ENCODE assay signal across 32 cellular contexts in the genomic region with DNA sequence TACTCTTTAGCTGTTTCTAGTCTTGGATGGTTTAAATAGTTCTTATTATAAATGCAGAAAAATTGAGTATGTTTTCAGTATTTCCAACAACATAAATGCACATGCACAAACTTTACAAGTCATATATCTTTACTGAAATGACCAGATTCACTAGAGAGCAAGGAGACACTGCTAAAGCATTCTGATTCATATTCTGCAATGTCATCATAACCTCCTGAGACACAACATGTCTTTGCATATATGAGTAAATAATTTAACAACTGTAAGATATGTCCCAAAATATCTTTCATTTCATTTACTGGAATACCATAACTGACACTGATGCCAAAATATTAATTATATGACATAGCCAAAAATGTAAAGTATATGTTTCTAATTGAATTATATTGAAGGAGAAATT. TPM values are rescaled to one million over a fixed set of nuclear protein-coding genes. Genes with fewer than 3 reads are reported as not detected.
DNase-seq lines count a peak whose midpoint lies in the region; ATAC-seq, FAIRE-seq and TF ChIP-seq lines count a peak whose summit lies in the region.
"Had no signal": no experiment of that assay in that cellular context is flagged by ENCODE, and none has a peak within 500 bp of the region (broad histone marks: within the 10 kb centered on the region; RNA-seq: fewer than 3 reads in every experiment).

No MANE protein-coding gene starts in this region.

- no peaks in the 10 kb centered on the region for H3K36me3 ChIP-seq in K562 (ENCODE audit: control insufficient read depth, insufficient read depth, low read length)
- H3K36me3 ChIP-seq: BE2C, BLaER1 had no signal

- H3K9me3 Mint-ChIP-seq in activated T-cell treated with anti-CD3 and anti-CD28 coated beads, Interleukin-2, amount 50 U/mL, for 72 hours = peaks cover 0 to 9% of the 10 kb centered on the region in 2 donors
- H3K9me3 Mint-ChIP-seq in stimulated activated memory B cell treated with anti-CD40 and anti-IgM and Interleukin-4, amounts not matched to agents 10 μg/mL and 1 μg/mL and 100 μg/mL, for 72 hours = peaks cover 5% of the 10 kb centered on the region
- H3K9me3 Mint-ChIP-seq: CD8-positive, alpha-beta memory T cell had no signal

- no peaks in the 10 kb centered on the region for H3K9me1 ChIP-seq in K562 (ENCODE audit: control insufficient read depth, insufficient read depth, low read length)

- no peak for TF ChIP-seq EP300 in A549 (IDR thresholded peaks at IDR 0.05)
- TF ChIP-seq EP300 in K562 (IDR thresholded peaks at IDR 0.05; ENCODE audit: low read length) = no peak

- H3K9me3 ChIP-seq in A549 (peaks cover 3% of the 10 kb centered on the region; the same call in 1 of the 3 replicates), K562 (replicated peaks; ENCODE audit: control insufficient read depth, insufficient read depth, low read depth, low read length) (peaks cover 12% of the 10 kb centered on the region)
- H3K9me3 ChIP-seq: BE2C had no signal

- no peak overlapping the region for H2AFZ ChIP-seq in K562 (ENCODE audit: low read depth, low read length)

- in situ Hi-C loops in K562 (cut with MboI) = no loop called here

- H3K4me3 Mint-ChIP-seq in activated T-cell treated with anti-CD3 and anti-CD28 coated beads, Interleukin-2, amount 50 U/mL, for 72 hours = no peak overlapping the region
- H3K4me3 Mint-ChIP-seq in stimulated activated memory B cell treated with anti-CD40 and anti-IgM and Interleukin-4, amounts not matched to agents 10 μg/mL and 1 μg/mL and 100 μg/mL, for 72 hours = no peak overlapping the region
- H3K4me3 Mint-ChIP-seq: CD14-positive monocyte; CD4-positive, alpha-beta memory T cell; CD4-positive, CD25-positive, alpha-beta regulatory T cell; CD8-positive, alpha-beta memory T cell had no signal

- H3K9ac ChIP-seq in K562 (ENCODE audit: insufficient read depth in 1 of 2, low read depth in 2 of 2, low read length in 2 of 2) = no peak overlapping the region
- H3K9ac ChIP-seq: BLaER1 had no signal

- peaks cover 5 to 9% of the 10 kb centered on the region in 2 donors for H3K36me3 Mint-ChIP-seq in activated T-cell treated with anti-CD3 and anti-CD28 coated beads, Interleukin-2, amount 50 U/mL, for 72 hours (ENCODE audit: insufficient read depth in 2 of 2)
- peaks cover 45% of the 10 kb centered on the region for H3K36me3 Mint-ChIP-seq in stimulated activated memory B cell treated with anti-CD40 and anti-IgM and Interleukin-4, amounts not matched to agents 10 μg/mL and 1 μg/mL and 100 μg/mL, for 72 hours
- H3K36me3 Mint-ChIP-seq: CD4-positive, CD25-positive, alpha-beta regulatory T cell had no signal

- FAIRE-seq in A549 (lab: Jason Lieb, UNC) (no peak), K562 (lab: Jason Lieb, UNC) (no peak)
- FAIRE-seq: GM12878, GM12892, GM18507 had no signal

- no peak overlapping the region for H3K4me2 ChIP-seq in A549
- H3K4me2 ChIP-seq in K562 (ENCODE audit: insufficient read depth, low read length) = no peak overlapping the region
- H3K4me2 ChIP-seq: BLaER1 had no signal

- no peak for TF ChIP-seq CTCF in A549 (IDR thresholded peaks at IDR 0.05)
- no peak for TF ChIP-seq CTCF in K562 (IDR thresholded peaks at IDR 0.05 in 2 of 3, conservative IDR thresholded peaks at IDR 0.05 in 1 of 3; ENCODE audit: insufficient read depth in 2 of 3, low read depth in 1 of 3, low read length in 3 of 3)

- H3K4me1 ChIP-seq in A549 (no peaks in the 10 kb centered on the region), K562 (replicated peaks in 1 of 2; ENCODE audit: control insufficient read depth in 2 of 2, insufficient read depth in 2 of 2, low read length in 2 of 2) (peaks cover 0 to 21% of the 10 kb centered on the region in 2 experiments; a peak in 2 of 5 replicates)
- H3K4me1 ChIP-seq: BE2C, BLaER1 had no signal

- no peak for DNase-seq in activated T-cell treated with anti-CD3 and anti-CD28 coated beads, Interleukin-2, amount 50 U/mL, for 72 hours
- no peak for DNase-seq in activated T-cell treated with anti-CD3 and anti-CD28 coated beads, Interleukin-2, amount 50 U/mL, for 1 hour
- DNase-seq in A549 (ENCODE audit: low read depth in 1 of 2, low spot score in 1 of 2) (no peak), K562 (ENCODE audit: extremely low read depth in 1 of 4, low spot score in 3 of 4) (no peak)
- DNase-seq in stimulated activated CD4-positive, alpha-beta T cell treated with anti-CD3 and anti-CD28 coated beads, Interleukin-4, amount 100 ng/mL, for 24 hours = no peak
- DNase-seq: ACHN; BE2C; C1 segment of cervical spinal cord; CD4-positive, alpha-beta memory T cell; CD4-positive, CD25-positive, alpha-beta regulatory T cell; CD8-positive, alpha-beta memory T cell; COR-L47; DMS 273 treated with DMSO at 0.1 percent for 48 hours; DMS153; DMS53; DMS79; DND-41; EL; GDM1 had no signal

- POLR2A ChIA-PET in A549 (lab: Yijun Ruan, JAX) = no interaction called here
- POLR2A ChIA-PET in K562 (lab: Yijun Ruan, JAX) = interaction anchor here (0.6 to 1.4 kb wide), 2 partner anchors 26 to 145 kb away, joined by 3 to 4 read pairs; no protein-coding TSS in a partner anchor

- CTCF ChIA-PET in A549 (lab: Yijun Ruan, JAX) (no interaction called here), K562 (lab: Yijun Ruan, JAX; ENCODE audit: low intra/inter-chr PET ratio) (no interaction called here)

- H4K20me1 ChIP-seq in K562 (replicated peaks; ENCODE audit: control insufficient read depth, insufficient read depth, low read length) = no peaks in the 10 kb centered on the region
- H4K20me1 ChIP-seq: BLaER1 had no signal

- ATAC-seq in activated T-cell treated with anti-CD3 and anti-CD28 coated beads, Interleukin-2, amount 50 U/mL, for 72 hours (replicated peaks in 1 of 2) = no peak
- ATAC-seq in A549 (no peak), K562 (no peak), GM21717 (IDR thresholded peaks at IDR 0.05; ENCODE audit: unreplicated experiment) (no peak)
- no peak for ATAC-seq in stimulated activated memory B cell treated with anti-CD40 and anti-IgM and Interleukin-4, amounts not matched to agents 10 μg/mL and 1 μg/mL and 100 μg/mL, for 72 hours
- ATAC-seq: GM12878 had no signal

- H3K4me1 Mint-ChIP-seq in activated T-cell treated with anti-CD3 and anti-CD28 coated beads, Interleukin-2, amount 50 U/mL, for 72 hours (ENCODE audit: low read depth) = peaks cover 19% of the 10 kb centered on the region
- H3K4me1 Mint-ChIP-seq in stimulated activated memory B cell treated with anti-CD40 and anti-IgM and Interleukin-4, amounts not matched to agents 10 μg/mL and 1 μg/mL and 100 μg/mL, for 72 hours = peaks cover 42% of the 10 kb centered on the region

- intact Hi-C loops in K562 (cut with micrococcal nuclease) = no loop called here

- no peak overlapping the region for H3K27ac ChIP-seq in A549
- H3K27ac ChIP-seq in K562 (ENCODE audit: extremely low read depth, low read depth, low read length) = no peak overlapping the region
- H3K27ac ChIP-seq: 22Rv1, BLaER1 had no signal

- no peaks in the 10 kb centered on the region for H3K79me2 ChIP-seq in K562 (ENCODE audit: control insufficient read depth, insufficient read depth, low read length)

- no TSS peak for BruUV-seq in K562 (replicated peaks; lab: Mats Ljungman, UMichigan)

- no peak for TF ChIP-seq RAD21 in A549 (conservative IDR thresholded peaks at IDR 0.05 in 1 of 2, IDR thresholded peaks at IDR 0.05 in 1 of 2)
- no peak for TF ChIP-seq RAD21 in K562 (CRISPR knock-in tag; conservative IDR thresholded peaks at IDR 0.05 in 1 of 2, IDR thresholded peaks at IDR 0.05 in 1 of 2)

- TF ChIP-seq POLR2A in A549 (IDR thresholded peaks at IDR 0.05; ENCODE audit: low read length) (no peak), K562 (conservative IDR thresholded peaks at IDR 0.05) (no peak)

- H3K27me3 Mint-ChIP-seq in activated T-cell treated with anti-CD3 and anti-CD28 coated beads, Interleukin-2, amount 50 U/mL, for 72 hours (ENCODE audit: low read depth) = no peaks in the 10 kb centered on the region
- H3K27me3 Mint-ChIP-seq in stimulated activated memory B cell treated with anti-CD40 and anti-IgM and Interleukin-4, amounts not matched to agents 10 μg/mL and 1 μg/mL and 100 μg/mL, for 72 hours = no peaks in the 10 kb centered on the region
- H3K27me3 Mint-ChIP-seq: CD4-positive, alpha-beta memory T cell; CD4-positive, CD25-positive, alpha-beta regulatory T cell; CD8-positive, alpha-beta memory T cell had no signal

- no peaks in the 10 kb centered on the region for H3K27me3 ChIP-seq in K562 (ENCODE audit: control insufficient read depth in 2 of 2, insufficient read depth in 2 of 2, low read length in 2 of 2)
- H3K27me3 ChIP-seq: BE2C, BLaER1 had no signal

- H3K4me3 ChIP-seq in A549 (no peak overlapping the region), K562 (no peak overlapping the region)
- H3K4me3 ChIP-seq: BLaER1, GM12878 had no signal

- peak overlapping the region; percentile 54 for H3K27ac Mint-ChIP-seq in activated T-cell treated with anti-CD3 and anti-CD28 coated beads, Interleukin-2, amount 50 U/mL, for 72 hours
- peak overlapping the region; percentile 88 for H3K27ac Mint-ChIP-seq in stimulated activated memory B cell treated with anti-CD40 and anti-IgM and Interleukin-4, amounts not matched to agents 10 μg/mL and 1 μg/mL and 100 μg/mL, for 72 hours
- H3K27ac Mint-ChIP-seq: CD14-positive monocyte; CD4-positive, alpha-beta memory T cell; CD4-positive, CD25-positive, alpha-beta regulatory T cell; CD8-positive, alpha-beta memory T cell had no signal

RNA-seq across cellular contexts. Expression of a gene that starts 16.8 kb away (rescaled TPM):
- 10 to 100 TPM; 65.4 to 69.1 TPM for total RNA-seq in activated T-cell treated with anti-CD3 and anti-CD28 coated beads, Interleukin-2, amount 50 U/mL, for 72 hours
- polyA plus RNA-seq in A549 (2011; rRNA removed) (0.06 and 0.12 TPM in 2 replicates), A549 (2017; fragmentation: RNase III; extraction: RNeasy Plus Mini Kit Qiagen cat#74134 plus additional on column Dnase treatment) (0.05 TPM in 1 of 3 replicates, not detected in the others), K562 (2011; rRNA removed) (135 and 151 TPM in 2 replicates), K562 (2014; fragmentation: Illumina TruSeq; extraction: Trizol) (172 and 209 TPM in 2 replicates), K562 (2014; fragmentation: Nextera tagmentation; extraction: Ambion mirVana) (100 to 1,000 TPM; 184 to 223 TPM), K562 (2014; rRNA removed) (129 and 135 TPM in 2 replicates)
- not detected in 2 replicates for polyA plus RNA-seq in A549 (2012; cell fraction: cytosol; rRNA removed)
- polyA plus RNA-seq in A549 (2012; cell fraction: nucleus; rRNA removed) = not detected in 2 replicates
- polyA minus RNA-seq in A549 (2011; rRNA and poly(A)+ RNA removed) = not detected in 2 replicates
- 35.2 and 136 TPM in 2 replicates for total RNA-seq in K562 (2011; cell fraction: chromatin; rRNA removed; ENCODE audit: low replicate concordance)
- total RNA-seq in K562 (2011; cell fraction: nucleolus; rRNA removed) = 20.5 and 30.3 TPM in 2 replicates
- total RNA-seq in K562 (2011; cell fraction: nucleoplasm; rRNA removed) = 46.3 and 72.5 TPM in 2 replicates
- total RNA-seq in K562 (2014; rRNA removed) (96.8 and 106 TPM in 2 replicates), K562 (2014; rRNA removed; fragmentation: Illumina TruSeq; extraction: Trizol) (201 and 218 TPM in 2 replicates), K562 (2015; rRNA removed; fragmentation: Illumina TruSeq; extraction: Trizol) (143 and 159 TPM in 2 replicates), K562 (2021) (101 and 118 TPM in 2 replicates)
- polyA plus RNA-seq in K562 (2011; cell fraction: cytosol; rRNA removed) = 22.7 and 52.5 TPM in 2 replicates
- 48.6 and 89.9 TPM in 2 replicates for polyA plus RNA-seq in K562 (2011; cell fraction: nucleus; rRNA removed)
- polyA plus RNA-seq in K562 (2012) = 101 and 117 TPM in 2 replicates
- polyA minus RNA-seq in K562 (2011; rRNA and poly(A)+ RNA removed) = 95.4 and 142 TPM in 2 replicates
- polyA minus RNA-seq in K562 (2011; cell fraction: cytosol; rRNA and poly(A)+ RNA removed) = 33.6 and 37.9 TPM in 2 replicates
- polyA minus RNA-seq in K562 (2011; cell fraction: nucleus; rRNA and poly(A)+ RNA removed) = 39.7 and 92.0 TPM in 2 replicates
- total RNA-seq: A172, A673, Daoy, G401 had no signal
- polyA plus RNA-seq: AG04450 had no signal
